16 cellular contexts compared by ENCODE assay signal in the genomic region with DNA sequence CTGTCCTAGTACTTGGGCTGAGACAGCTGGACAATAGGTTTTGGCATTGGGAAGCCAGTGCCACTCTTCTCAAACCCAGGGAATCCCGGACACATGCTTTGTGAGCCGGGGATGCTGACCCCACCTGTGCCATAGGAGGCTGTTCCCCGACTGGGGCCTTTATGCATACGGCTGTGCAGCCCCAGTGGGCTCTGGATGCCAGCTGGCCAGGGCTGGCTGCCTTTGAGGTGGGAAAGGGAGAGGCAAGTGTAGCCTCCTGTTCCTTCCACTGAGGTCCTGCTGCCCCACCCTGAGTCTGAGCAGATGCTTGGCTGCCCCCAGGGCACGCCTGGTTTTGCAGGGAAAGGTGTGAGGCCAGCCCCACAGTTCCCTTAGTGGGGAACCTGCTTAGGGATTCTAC.
A peak's percentile ranks its signal among the peaks of the same experiment; 100 is the strongest.
DNase-seq lines count a peak whose midpoint lies in the region; ATAC-seq and TF ChIP-seq lines count a peak whose summit lies in the region.
"Had no signal": no experiment of that assay in that cellular context is flagged by ENCODE, and none has a peak within 500 bp of the region (broad histone marks: within the 10 kb centered on the region; RNA-seq: fewer than 3 reads in every experiment).

No MANE protein-coding gene starts in this region.

- no peak overlapping the region for H3K4me3 Mint-ChIP-seq in endothelial cell (ENCODE audit: unreplicated experiment)
- no peak overlapping the region for H3K4me3 Mint-ChIP-seq in progenitor cell of endocrine pancreas (ENCODE audit: low read depth)
- H3K4me3 Mint-ChIP-seq: CD4-positive, alpha-beta memory T cell; HFFc6; IgD-negative memory B cell had no signal

- ATAC-seq in mucosa of descending colon (no peak), HG02970 (IDR thresholded peaks at IDR 0.05; ENCODE audit: low FRiP score, unreplicated experiment) (no peak)

- H3K4me1 Mint-ChIP-seq in endothelial cell (ENCODE audit: unreplicated experiment) (peaks cover 21% of the 10 kb centered on the region), progenitor cell of endocrine pancreas (ENCODE audit: low read depth) (no peaks in the 10 kb centered on the region)

- peaks cover 7% of the 10 kb centered on the region for H3K27me3 Mint-ChIP-seq in endothelial cell (ENCODE audit: unreplicated experiment)
- no peaks in the 10 kb centered on the region for H3K27me3 Mint-ChIP-seq in progenitor cell of endocrine pancreas
- H3K27me3 Mint-ChIP-seq: CD4-positive, alpha-beta memory T cell; IgD-negative memory B cell had no signal

- H3K27ac Mint-ChIP-seq in endothelial cell (ENCODE audit: unreplicated experiment) (peak overlapping the region; percentile 42), progenitor cell of endocrine pancreas (peak overlapping the region; percentile 49)
- H3K27ac Mint-ChIP-seq: HFFc6, IgD-negative memory B cell had no signal

- H3K36me3 Mint-ChIP-seq in endothelial cell (ENCODE audit: low read depth, unreplicated experiment) (peaks cover 13% of the 10 kb centered on the region), progenitor cell of endocrine pancreas (ENCODE audit: insufficient read depth) (peaks cover 10% of the 10 kb centered on the region)

- DNase-seq in DMS 273 (lab: John Stamatoyannopoulos, UW; ENCODE audit: unreplicated experiment) (peak; percentile 29), DMS 273 treated with DMSO at 0.1 percent for 48 hours (lab: John Stamatoyannopoulos, UW) (no peak), NCI-H69 (lab: John Stamatoyannopoulos, UW) (peak; percentile 37), endothelial cell (ENCODE audit: low spot score) (no peak), progenitor cell of endocrine pancreas (ENCODE audit: low spot score, unreplicated experiment) (no peak), mucosa of descending colon (no peak)
- no peak for DNase-seq in activated naive CD4-positive, alpha-beta T cell treated with anti-CD3 and anti-CD28 coated beads, Interleukin-2, amount 50 U/mL, for 16 hours
- DNase-seq: AML-193; C1 segment of cervical spinal cord; CD4-positive, alpha-beta memory T cell; GF-D8; GOT3; HFFc6 had no signal

- H3K4me3 ChIP-seq in mucosa of descending colon = no peak overlapping the region
- H3K4me3 ChIP-seq: HAP-1 had no signal

- intact Hi-C loops in mucosa of descending colon (cut with DNase I, micrococcal nuclease) = no loop called here

- no peak for TF ChIP-seq CTCF in endothelial cell (IDR thresholded peaks at IDR 0.05; ENCODE audit: unreplicated experiment)
- TF ChIP-seq CTCF in progenitor cell of endocrine pancreas (IDR thresholded peaks at IDR 0.05; ENCODE audit: unreplicated experiment) = no peak
- no peak for TF ChIP-seq CTCF in mucosa of descending colon (IDR thresholded peaks at IDR 0.05)

- no peaks in the 10 kb centered on the region for H3K36me3 ChIP-seq in mucosa of descending colon (ENCODE audit: low read depth)
- H3K36me3 ChIP-seq: HAP-1 had no signal

- H3K9me3 Mint-ChIP-seq in endothelial cell (ENCODE audit: unreplicated experiment) (no peaks in the 10 kb centered on the region), progenitor cell of endocrine pancreas (ENCODE audit: low read depth) (no peaks in the 10 kb centered on the region)
- H3K9me3 Mint-ChIP-seq: IgD-negative memory B cell had no signal

- no peaks in the 10 kb centered on the region for H3K4me1 ChIP-seq in mucosa of descending colon (ENCODE audit: low read depth)
- H3K4me1 ChIP-seq: HAP-1 had no signal

- no peaks in the 10 kb centered on the region for H3K9me3 ChIP-seq in mucosa of descending colon
- H3K9me3 ChIP-seq: HAP-1 had no signal

Comparison
In these comparisons a context has a peak if more than half of its experiments do, and no peak if none do; other contexts are left out.
1. DNase-seq: peak in DMS 273 (single experiment) and NCI-H69 (single experiment); none in DMS 273 treated with DMSO at 0.1 percent for 48 hours (single experiment), endothelial cell (single experiment), progenitor cell of endocrine pancreas (single experiment), mucosa of descending colon (0 of 3) and activated naive CD4-positive, alpha-beta T cell treated with anti-CD3 and anti-CD28 coated beads, Interleukin-2, amount 50 U/mL, for 16 hours (single experiment).